Comparison of ENCODE assay signal across 18 cellular contexts in the genomic region with DNA sequence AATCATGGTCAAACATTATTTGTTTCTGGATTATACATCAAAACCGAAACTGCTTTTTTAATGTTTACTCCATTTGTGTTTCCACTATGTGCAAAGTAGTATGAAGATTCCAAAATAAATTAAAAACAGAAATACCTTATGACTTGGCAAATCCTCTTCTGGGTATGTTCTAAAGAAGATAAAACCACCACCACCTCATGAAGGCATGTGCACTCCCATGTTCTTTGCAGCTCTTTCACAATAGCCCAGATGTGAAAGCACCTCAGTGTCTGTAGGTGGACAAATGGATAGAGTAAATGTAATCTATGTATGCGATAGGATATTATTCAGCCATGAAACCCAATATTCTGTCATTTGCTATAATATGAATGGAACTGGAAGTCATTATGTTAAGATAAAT.
"Had no signal": no experiment of that assay in that cellular context is flagged by ENCODE, and none has a peak within 500 bp of the region (broad histone marks: within the 10 kb centered on the region; RNA-seq: fewer than 3 reads in every experiment).

No MANE protein-coding gene starts in this region.

- H3K9me3 ChIP-seq: lower lobe of right lung, sigmoid colon, upper lobe of right lung had no signal

- ATAC-seq: left colon; lower lobe of right lung; stimulated activated memory B cell treated with anti-CD40 and anti-IgM and Interleukin-4, amounts not matched to agents 10 μg/mL and 1 μg/mL and 100 μg/mL, for 72 hours; upper lobe of right lung; WTC11 had no signal

- H3K4me3 ChIP-seq: cardiac muscle cell, dorsolateral prefrontal cortex, hepatocyte, lower lobe of right lung, sigmoid colon, SK-N-MC, upper lobe of right lung had no signal

- H3K4me3 Mint-ChIP-seq: nephron; stimulated activated memory B cell treated with anti-CD40 and anti-IgM and Interleukin-4, amounts not matched to agents 10 μg/mL and 1 μg/mL and 100 μg/mL, for 72 hours; WTC11 had no signal

- H3K36me3 ChIP-seq: cardiac muscle cell, lower lobe of right lung, sigmoid colon, upper lobe of right lung had no signal

- H3K36me3 Mint-ChIP-seq: activated naive CD4-positive, alpha-beta T cell treated with anti-CD3 and anti-CD28 coated beads, Interleukin-2, amount 50 U/mL, for 24 hours; stimulated activated memory B cell treated with anti-CD40 and anti-IgM and Interleukin-4, amounts not matched to agents 10 μg/mL and 1 μg/mL and 100 μg/mL, for 72 hours had no signal

- H3K4me1 Mint-ChIP-seq: nephron; stimulated activated memory B cell treated with anti-CD40 and anti-IgM and Interleukin-4, amounts not matched to agents 10 μg/mL and 1 μg/mL and 100 μg/mL, for 72 hours; WTC11 had no signal

- H3K27ac Mint-ChIP-seq: nephron; stimulated activated memory B cell treated with anti-CD40 and anti-IgM and Interleukin-4, amounts not matched to agents 10 μg/mL and 1 μg/mL and 100 μg/mL, for 72 hours; WTC11 had no signal

- H3K4me1 ChIP-seq: lower lobe of right lung, sigmoid colon, upper lobe of right lung had no signal

- H3K9me3 Mint-ChIP-seq: activated naive CD4-positive, alpha-beta T cell treated with anti-CD3 and anti-CD28 coated beads, Interleukin-2, amount 50 U/mL, for 24 hours; stimulated activated memory B cell treated with anti-CD40 and anti-IgM and Interleukin-4, amounts not matched to agents 10 μg/mL and 1 μg/mL and 100 μg/mL, for 72 hours had no signal

- H3K27me3 ChIP-seq: cardiac muscle cell, hepatocyte, upper lobe of right lung had no signal

- H3K27ac ChIP-seq: cardiac muscle cell, dorsolateral prefrontal cortex, hepatocyte, lower lobe of right lung, sigmoid colon, SK-N-MC, upper lobe of right lung had no signal

- DNase-seq: amygdala; dorsolateral prefrontal cortex; foreskin fibroblast; islet precursor cell; left colon; lower lobe of right lung; nucleus accumbens; Right ventricle myocardium superior; sigmoid colon; stimulated activated CD4-positive, alpha-beta T cell treated with anti-CD3 and anti-CD28 coated beads, Interleukin-4, amount 100 ng/mL, for 24 hours; upper lobe of right lung had no signal
